Comparison of ENCODE assay signal across 8 cellular contexts in the genomic region with DNA sequence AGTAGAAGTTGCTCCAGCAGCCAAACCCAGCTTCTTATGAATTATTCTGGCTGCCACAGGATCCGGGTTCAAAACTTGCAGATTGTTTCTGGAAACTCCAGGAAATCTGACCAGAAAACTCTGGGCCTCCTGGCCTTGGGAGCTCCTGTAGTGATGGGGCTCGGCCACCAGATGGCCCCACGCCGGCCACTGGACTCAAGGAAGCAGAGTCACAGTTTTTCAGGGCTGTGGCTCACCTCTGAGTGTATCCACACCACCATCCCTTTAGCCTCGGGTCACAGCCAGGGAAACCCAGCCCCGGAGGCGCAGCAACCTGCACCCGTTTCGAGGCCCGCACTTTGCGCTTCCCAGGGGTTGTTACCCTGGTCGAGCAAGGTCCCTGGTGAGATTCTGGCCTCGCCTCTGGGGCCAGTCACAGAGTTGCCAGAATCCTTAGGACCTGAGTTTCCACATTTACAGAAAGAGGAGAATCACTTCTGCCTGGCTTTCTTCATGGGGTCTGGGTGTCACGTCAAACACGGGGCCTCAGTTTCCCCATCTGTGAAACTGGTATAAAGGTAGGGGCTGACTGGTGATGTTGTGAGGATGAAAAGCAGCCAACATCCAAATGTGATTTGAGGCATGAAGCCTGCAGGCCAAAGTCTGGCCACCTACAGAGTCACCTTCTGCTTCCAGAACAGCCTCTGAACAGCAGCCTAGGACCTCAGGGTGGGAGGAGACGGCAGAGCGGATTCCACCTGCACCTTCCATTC.
DNase-seq lines count a peak whose midpoint lies in the region; ATAC-seq and TF ChIP-seq lines count a peak whose summit lies in the region.

No MANE protein-coding gene starts in this region.

- H3K27me3 ChIP-seq in brain microvascular endothelial cell (replicated peaks) = no peaks in the 10 kb centered on the region

- in situ Hi-C loops in brain microvascular endothelial cell (cut with HindIII; ENCODE audit: low pct_ligation_motif_present, low sequenced_read_pairs) = no loop called here

- H3K36me3 ChIP-seq in brain microvascular endothelial cell (replicated peaks) = no peaks in the 10 kb centered on the region

- peak; percentile 76 for DNase-seq in EH (ENCODE audit: low read depth)
- peak; percentile 97 for DNase-seq in HuH-7 (ENCODE audit: low spot score)
- DNase-seq in T follicular helper cell (ENCODE audit: low read depth) = peak; percentile 9
- peak; percentile 69 for DNase-seq in brain microvascular endothelial cell
- peak; percentile 68 for DNase-seq in iris pigment epithelial cell (ENCODE audit: low read depth)
- peak; percentile 28 for DNase-seq in stimulated activated CD4-positive, alpha-beta T cell treated with anti-CD3 and anti-CD28 coated beads, Interleukin-12 subunit alpha, Interleukin-12 subunit beta, amount 100 ng/mL, for 4 hours

- no peak for ATAC-seq in GM18517 (IDR thresholded peaks at IDR 0.05; ENCODE audit: unreplicated experiment)
- ATAC-seq in HG03378 (IDR thresholded peaks at IDR 0.05; ENCODE audit: unreplicated experiment) = no peak

- no peak overlapping the region for H3K27ac ChIP-seq in brain microvascular endothelial cell

- TF ChIP-seq CTCF in brain microvascular endothelial cell (IDR thresholded peaks at IDR 0.05; ENCODE audit: low read depth, low read length, missing control alignments) = peak; percentile 96

- no peak overlapping the region for H3K4me3 ChIP-seq in brain microvascular endothelial cell (ENCODE audit: low read depth, low read length)

Comparison
In these comparisons a context has a peak if more than half of its experiments do, and no peak if none do; other contexts are left out.
1. DNase-seq: peak in every context shown above with its lines; median percentile 97 in HuH-7; 76 in EH; 69 in brain microvascular endothelial cell; 68 in iris pigment epithelial cell; 28 in stimulated activated CD4-positive, alpha-beta T cell treated with anti-CD3 and anti-CD28 coated beads, Interleukin-12 subunit alpha, Interleukin-12 subunit beta, amount 100 ng/mL, for 4 hours; 9 in T follicular helper cell.